Comparison of ENCODE assay signal across 8 cellular contexts in the genomic region with DNA sequence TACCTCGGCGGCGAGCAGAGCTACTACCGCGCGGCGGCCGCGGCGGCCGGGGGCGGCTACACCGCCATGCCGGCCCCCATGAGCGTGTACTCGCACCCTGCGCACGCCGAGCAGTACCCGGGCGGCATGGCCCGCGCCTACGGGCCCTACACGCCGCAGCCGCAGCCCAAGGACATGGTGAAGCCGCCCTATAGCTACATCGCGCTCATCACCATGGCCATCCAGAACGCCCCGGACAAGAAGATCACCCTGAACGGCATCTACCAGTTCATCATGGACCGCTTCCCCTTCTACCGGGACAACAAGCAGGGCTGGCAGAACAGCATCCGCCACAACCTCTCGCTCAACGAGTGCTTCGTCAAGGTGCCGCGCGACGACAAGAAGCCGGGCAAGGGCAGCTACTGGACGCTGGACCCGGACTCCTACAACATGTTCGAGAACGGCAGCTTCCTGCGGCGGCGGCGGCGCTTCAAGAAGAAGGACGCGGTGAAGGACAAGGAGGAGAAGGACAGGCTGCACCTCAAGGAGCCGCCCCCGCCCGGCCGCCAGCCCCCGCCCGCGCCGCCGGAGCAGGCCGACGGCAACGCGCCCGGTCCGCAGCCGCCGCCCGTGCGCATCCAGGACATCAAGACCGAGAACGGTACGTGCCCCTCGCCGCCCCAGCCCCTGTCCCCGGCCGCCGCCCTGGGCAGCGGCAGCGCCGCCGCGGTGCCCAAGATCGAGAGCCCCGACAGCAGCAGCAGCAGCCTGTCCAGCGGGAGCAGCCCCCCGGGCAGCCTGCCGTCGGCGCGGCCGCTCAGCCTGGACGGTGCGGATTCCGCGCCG. TPM values are rescaled to one million over a fixed set of nuclear protein-coding genes. Genes with fewer than 3 reads are reported as not detected.
DNase-seq lines count a peak whose midpoint lies in the region; ATAC-seq and TF ChIP-seq lines count a peak whose summit lies in the region.

No MANE protein-coding gene starts in this region.

- H3K9me3 ChIP-seq in AG04450 (ENCODE audit: control insufficient read depth, insufficient read depth, low read length): peaks cover 11% of the 10 kb centered on the region
- H3K9me3 ChIP-seq in right lobe of liver: no peaks in the 10 kb centered on the region
- no peaks in the 10 kb centered on the region for H3K9me3 ChIP-seq in upper lobe of left lung

- peaks cover 44% of the 10 kb centered on the region for H3K4me1 Mint-ChIP-seq in brain

- H3K27ac Mint-ChIP-seq in brain: peak overlapping the region in 3 of 5 experiments; percentile 50 to 80 (median 54)

- intact Hi-C loops in right lobe of liver (cut with DNase I): no loop called here

- POLR2A ChIA-PET in AG04450 (lab: Yijun Ruan, JAX): interaction anchor here (0.7 to 1.1 kb wide), 2 partner anchors 20 to 56 kb away, joined by 3 read pairs; no protein-coding TSS in a partner anchor

- H3K27me3 Mint-ChIP-seq in brain: peaks cover 91% of the 10 kb centered on the region

- CTCF ChIA-PET in AG04450 (lab: Charles Lee): interaction anchor here (0.5 to 1.2 kb wide), 8 partner anchors 14 to 1023 kb away, joined by 3 to 6 read pairs (median 3); no protein-coding TSS in a partner anchor

- H3K36me3 ChIP-seq in right lobe of liver: no peaks in the 10 kb centered on the region
- H3K36me3 ChIP-seq in upper lobe of left lung: no peaks in the 10 kb centered on the region

- peaks cover 38% of the 10 kb centered on the region for H3K27me3 ChIP-seq in AG04450 (ENCODE audit: control insufficient read depth, insufficient read depth, low read length)
- peaks cover 16 to 64% of the 10 kb centered on the region in 2 donors for H3K27me3 ChIP-seq in right lobe of liver
- peaks cover 0 to 87% (median 63%) of the 10 kb centered on the region in 4 donors for H3K27me3 ChIP-seq in upper lobe of left lung

- no peaks in the 10 kb centered on the region for H3K36me3 Mint-ChIP-seq in brain

- TF ChIP-seq POLR2A in right lobe of liver (IDR thresholded peaks at IDR 0.05) (no peak), upper lobe of left lung (IDR thresholded peaks at IDR 0.05) (no peak)

- peak overlapping the region; percentile 73 for H3K27ac ChIP-seq in AG04450 (ENCODE audit: low read depth, low read length)
- peak overlapping the region in 1 of 3 donors; percentile 51 for H3K27ac ChIP-seq in right lobe of liver
- H3K27ac ChIP-seq in upper lobe of left lung: peak overlapping the region in 3 of 4 donors; percentile 39 to 82 (median 61)

- H3K4me3 Mint-ChIP-seq in brain: peak overlapping the region; percentile 75 to 91 (median 82)

- peaks cover 0 to 21% (median 10%) of the 10 kb centered on the region in 4 donors for H3K4me1 ChIP-seq in right lobe of liver
- H3K4me1 ChIP-seq in upper lobe of left lung: peaks cover 43 to 83% (median 62%) of the 10 kb centered on the region in 4 donors

- H3K9me3 Mint-ChIP-seq in brain: peaks cover 0 to 5% (median 0%) of the 10 kb centered on the region in 5 experiments

- DNase-seq in AG04450 (ENCODE audit: low read depth, low spot score): no peak
- DNase-seq in M059J (ENCODE audit: low read depth): peak; percentile 70
- DNase-seq in right lobe of liver: peak in 1 of 3 donors; percentile 45
- peak in 1 of 2 donors; percentile 88 for DNase-seq in upper lobe of left lung
- DNase-seq in NCI-H510A (lab: John Stamatoyannopoulos, UW): no peak
- no peak for DNase-seq in superior temporal gyrus (ENCODE audit: extremely low spot score)

- 6% methylated on average over 15 of the region's 101 CpGs for WGBS in right lobe of liver (ENCODE audit: insufficient coverage, low coverage, low lambda C conversion rate, missing lambda C conversion rate)
- 1% methylated on average over 33 of the region's 101 CpGs; no CpG with 5 or more reads in 1 of the 2 donors for WGBS in upper lobe of left lung, 2 donors

- no peak for TF ChIP-seq EP300 in upper lobe of left lung (IDR thresholded peaks at IDR 0.05)

- H3K4me3 ChIP-seq in AG04450 (ENCODE audit: low read depth, low read length) (peak overlapping the region; percentile 75), right lobe of liver (peak overlapping the region; percentile 28 to 59 (median 30)), upper lobe of left lung (peak overlapping the region; percentile 31 to 65 (median 58))

- TF ChIP-seq CTCF in AG04450 (IDR thresholded peaks at IDR 0.05; ENCODE audit: low read depth, low read length) (no peak), brain (conservative IDR thresholded peaks at IDR 0.05) (no peak), right lobe of liver (IDR thresholded peaks at IDR 0.05) (no peak), upper lobe of left lung (IDR thresholded peaks at IDR 0.05) (no peak)

- peak; percentile 6 for ATAC-seq in GM19025 (IDR thresholded peaks at IDR 0.05; ENCODE audit: low read depth, unreplicated experiment)
- peak in 1 of 4 donors; percentile 1 for ATAC-seq in right lobe of liver
- no peak for ATAC-seq in upper lobe of left lung (ENCODE audit: low FRiP score in 2 of 2)

RNA-seq across cellular contexts. Expression of gene FOXC1, which starts 1.0 kb away (rescaled TPM):
- 3.0 and 3.7 TPM in 2 replicates for polyA plus RNA-seq in AG04450 (2011; rRNA removed)
- 2.5 and 2.8 TPM in 2 replicates for polyA minus RNA-seq in AG04450 (2011; rRNA and poly(A)+ RNA removed)
- total RNA-seq in M059J (2014; rRNA removed; shearing (Covaris generic)): 8.3 and 10.2 TPM in 2 replicates
- polyA plus RNA-seq in brain (ENCODE audit: insufficient read depth, low read depth, low replicate concordance): 7.9 TPM
- total RNA-seq in right lobe of liver: under 1 TPM; 0.24 to 0.87 (median 0.50) TPM
- 1 to 10 TPM in 5 of 6 donors, under 1 TPM in 1; 0.22 to 5.5 (median 2.2) TPM for total RNA-seq in upper lobe of left lung
